In the genomic region with DNA sequence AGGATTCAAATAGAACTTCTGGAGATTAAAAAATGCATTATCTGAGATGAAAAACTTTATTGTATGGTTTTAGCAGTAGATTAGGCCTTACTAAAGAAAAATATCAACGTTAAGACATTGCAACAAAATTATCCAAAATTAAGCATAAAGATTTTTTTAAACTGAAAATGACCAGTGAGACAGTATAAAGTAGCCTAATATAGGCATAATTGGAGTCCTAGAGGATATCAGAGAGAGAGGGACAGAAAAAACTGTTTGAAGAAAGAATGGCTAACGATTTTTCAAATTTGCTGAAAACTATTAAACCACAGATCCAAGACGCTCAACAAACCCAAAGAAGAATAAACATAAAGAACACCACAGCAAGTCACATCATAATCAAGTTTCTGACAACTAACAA, we compare ENCODE assay signal across 33 cellular contexts.
DNase-seq lines count a peak whose midpoint lies in the region; ATAC-seq, FAIRE-seq and TF ChIP-seq lines count a peak whose summit lies in the region.
"Had no signal": no experiment of that assay in that cellular context is flagged by ENCODE, and none has a peak within 500 bp of the region (broad histone marks: within the 10 kb centered on the region; RNA-seq: fewer than 3 reads in every experiment).

No MANE protein-coding gene starts in this region.

- DNase-seq in K562 (ENCODE audit: extremely low read depth in 1 of 4, low spot score in 3 of 4) (no peak), endodermal cell (no peak), DMS53 (lab: John Stamatoyannopoulos, UW) (no peak), Caco-2 (no peak), globus pallidus (ENCODE audit: low spot score) (no peak)
- DNase-seq: 8988T; ACHN; AML-193; BE2C; C1 segment of cervical spinal cord; Calu3; CD4-positive, alpha-beta memory T cell; CD4-positive, alpha-beta T cell; CD4-positive, CD25-positive, alpha-beta regulatory T cell; CD8-positive, alpha-beta memory T cell; CD8-positive, alpha-beta T cell; COR-L47; DMS 273 treated with DMSO at 0.1 percent for 48 hours; DMS153; DMS79; DMS79 treated with DMSO at 0.1 percent for 48 hours; DND-41; EL had no signal

- no peaks in the 10 kb centered on the region for H3K9me1 ChIP-seq in K562 (ENCODE audit: control insufficient read depth, insufficient read depth, low read length)

- in situ Hi-C loops in K562 (cut with MboI): no loop called here

- no peak overlapping the region for H3K27ac Mint-ChIP-seq in endodermal cell
- H3K27ac Mint-ChIP-seq in Caco-2 (ENCODE audit: unreplicated experiment): no peak overlapping the region
- H3K27ac Mint-ChIP-seq: B cell; CD14-positive monocyte; CD4-positive, alpha-beta T cell; CD4-positive, CD25-positive, alpha-beta regulatory T cell; CD8-positive, alpha-beta T cell had no signal

- H3K27me3 Mint-ChIP-seq in endodermal cell (ENCODE audit: insufficient read depth) (peaks cover 2% of the 10 kb centered on the region), Caco-2 (ENCODE audit: insufficient read depth, unreplicated experiment) (no peaks in the 10 kb centered on the region)
- H3K27me3 Mint-ChIP-seq: CD4-positive, alpha-beta memory T cell; CD4-positive, alpha-beta T cell; CD4-positive, CD25-positive, alpha-beta regulatory T cell had no signal

- no peak for TF ChIP-seq POLR2A in K562 (conservative IDR thresholded peaks at IDR 0.05)

- no peaks in the 10 kb centered on the region for H3K27me3 ChIP-seq in K562 (ENCODE audit: control insufficient read depth in 2 of 2, insufficient read depth in 2 of 2, low read length in 2 of 2)
- no peaks in the 10 kb centered on the region for H3K27me3 ChIP-seq in endodermal cell (ENCODE audit: control insufficient read depth, insufficient read depth, low read length, poor library complexity, severe bottlenecking)
- H3K27me3 ChIP-seq in Caco-2 (replicated peaks; ENCODE audit: control insufficient read depth, insufficient read depth, low read length): no peaks in the 10 kb centered on the region
- H3K27me3 ChIP-seq: BE2C; BLaER1; BLaER1 treated with 17β-estradiol and CSF1 and Interleukin-3, amounts not matched to agents 10 nM and 100 nM had no signal

- TF ChIP-seq CTCF in HEK293 (tag by site-specific recombination; IDR thresholded peaks at IDR 0.05) (no peak), K562 (IDR thresholded peaks at IDR 0.05 in 2 of 3, conservative IDR thresholded peaks at IDR 0.05 in 1 of 3; ENCODE audit: insufficient read depth in 2 of 3, low read depth in 1 of 3, low read length in 3 of 3) (no peak), endodermal cell (conservative IDR thresholded peaks at IDR 0.05) (no peak), Caco-2 (IDR thresholded peaks at IDR 0.05; ENCODE audit: insufficient read depth in 1 of 2, low read depth in 1 of 2, low read length in 1 of 2, severe bottlenecking in 1 of 2, unreplicated experiment in 1 of 2) (no peak)

- H3K36me3 ChIP-seq in HEK293 (ENCODE audit: control insufficient read depth in 2 of 2, insufficient read depth in 1 of 2, low read length in 2 of 2): no peaks in the 10 kb centered on the region
- H3K36me3 ChIP-seq in K562 (ENCODE audit: control insufficient read depth, insufficient read depth, low read length): no peaks in the 10 kb centered on the region
- H3K36me3 ChIP-seq in endodermal cell (ENCODE audit: control insufficient read depth, insufficient read depth, low read length): no peaks in the 10 kb centered on the region
- no peaks in the 10 kb centered on the region for H3K36me3 ChIP-seq in Caco-2 (ENCODE audit: control insufficient read depth, insufficient read depth, low read length)
- H3K36me3 ChIP-seq: BE2C, BLaER1 had no signal

- intact Hi-C loops in K562 (cut with micrococcal nuclease): no loop called here
- intact Hi-C loops in Caco-2 (cut with micrococcal nuclease; ENCODE audit: unreplicated experiment): no loop called here

- H3K4me1 ChIP-seq in HEK293 (ENCODE audit: control insufficient read depth, insufficient read depth, low read length): no peaks in the 10 kb centered on the region
- no peaks in the 10 kb centered on the region; a peak in 1 of 5 replicates for H3K4me1 ChIP-seq in K562 (replicated peaks in 1 of 2; ENCODE audit: control insufficient read depth in 2 of 2, insufficient read depth in 2 of 2, low read length in 2 of 2)
- H3K4me1 ChIP-seq in endodermal cell (ENCODE audit: control insufficient read depth, insufficient read depth, low read length): no peaks in the 10 kb centered on the region
- H3K4me1 ChIP-seq in Caco-2: no peaks in the 10 kb centered on the region
- H3K4me1 ChIP-seq: A549, BE2C had no signal

- H3K4me3 ChIP-seq in HEK293 (ENCODE audit: low read depth, low read length) (no peak overlapping the region), K562 (no peak overlapping the region), endodermal cell (ENCODE audit: low read length) (peak overlapping the region; percentile 51), Caco-2 (ENCODE audit: low read depth, low read length) (no peak overlapping the region)
- H3K4me3 ChIP-seq: A549; BLaER1; BLaER1 treated with 17β-estradiol and CSF1 and Interleukin-3, amounts not matched to agents 10 nM and 100 nM had no signal

- H4K20me1 ChIP-seq in K562 (replicated peaks; ENCODE audit: control insufficient read depth, insufficient read depth, low read length): no peaks in the 10 kb centered on the region
- H4K20me1 ChIP-seq: BLaER1; BLaER1 treated with 17β-estradiol and CSF1 and Interleukin-3, amounts not matched to agents 10 nM and 100 nM had no signal

- H3K4me2 ChIP-seq in K562 (ENCODE audit: insufficient read depth, low read length): no peak overlapping the region
- H3K4me2 ChIP-seq: A549; BLaER1; BLaER1 treated with 17β-estradiol and CSF1 and Interleukin-3, amounts not matched to agents 10 nM and 100 nM had no signal

- H3K4me1 Mint-ChIP-seq in endodermal cell: peaks cover 3% of the 10 kb centered on the region
- peaks cover 6% of the 10 kb centered on the region for H3K4me1 Mint-ChIP-seq in Caco-2 (ENCODE audit: low read depth, unreplicated experiment)
- H3K4me1 Mint-ChIP-seq: B cell; CD14-positive monocyte; CD4-positive, CD25-positive, alpha-beta regulatory T cell; CD8-positive, alpha-beta memory T cell had no signal

- no peak for TF ChIP-seq EP300 in K562 (IDR thresholded peaks at IDR 0.05; ENCODE audit: low read length)

- 5% methylated on average over 3 of the region's 3 CpGs for WGBS in K562 (ENCODE audit: insufficient coverage, low coverage, missing lambda C conversion rate)
- WGBS in endodermal cell (ENCODE audit: insufficient coverage in 1 of 2, insufficient read length in 1 of 2), 2 experiments: 90% methylated on average over 2 of the region's 3 CpGs; no CpG with 5 or more reads in 1 of the 2 experiments

- H3K4me3 Mint-ChIP-seq in endodermal cell (no peak overlapping the region), Caco-2 (ENCODE audit: unreplicated experiment) (no peak overlapping the region)
- H3K4me3 Mint-ChIP-seq: B cell; CD14-positive monocyte; CD4-positive, alpha-beta memory T cell; CD4-positive, alpha-beta T cell; CD4-positive, CD25-positive, alpha-beta regulatory T cell; CD8-positive, alpha-beta memory T cell; CD8-positive, alpha-beta T cell had no signal

- no peak for ATAC-seq in K562
- ATAC-seq: A549; CD8-positive, alpha-beta T cell had no signal

- H3K9me3 ChIP-seq in HEK293 (ENCODE audit: control insufficient read depth, insufficient read depth, low read depth, low read length) (no peaks in the 10 kb centered on the region), K562 (replicated peaks; ENCODE audit: control insufficient read depth, insufficient read depth, low read depth, low read length) (no peaks in the 10 kb centered on the region; the same call in 1 of the 2 replicates), endodermal cell (ENCODE audit: control insufficient read depth, low read length) (peaks cover 40% of the 10 kb centered on the region), Caco-2 (peaks cover 17% of the 10 kb centered on the region)
- H3K9me3 ChIP-seq: BE2C had no signal

- H2AFZ ChIP-seq in K562 (ENCODE audit: low read depth, low read length): no peak overlapping the region

- CTCF ChIA-PET in HEK293 (lab: Yijun Ruan, JAX): no interaction called here
- CTCF ChIA-PET in K562 (lab: Yijun Ruan, JAX; ENCODE audit: low intra/inter-chr PET ratio): no interaction called here
- CTCF ChIA-PET in Caco-2 (lab: Charles Lee): no interaction called here

- H3K36me3 Mint-ChIP-seq in endodermal cell (ENCODE audit: low read depth): peaks cover 7% of the 10 kb centered on the region
- no peaks in the 10 kb centered on the region for H3K36me3 Mint-ChIP-seq in Caco-2 (ENCODE audit: insufficient read depth, unreplicated experiment)
- H3K36me3 Mint-ChIP-seq: CD14-positive monocyte; CD4-positive, alpha-beta memory T cell; CD4-positive, CD25-positive, alpha-beta regulatory T cell; CD8-positive, alpha-beta memory T cell; CD8-positive, alpha-beta T cell had no signal

- no peak overlapping the region for H3K27ac ChIP-seq in HEK293 (ENCODE audit: extremely low read depth, low read depth, low read length)
- no peak overlapping the region for H3K27ac ChIP-seq in K562 (ENCODE audit: extremely low read depth, low read depth, low read length)
- H3K27ac ChIP-seq in endodermal cell (ENCODE audit: low read depth, low read length): no peak overlapping the region
- H3K27ac ChIP-seq: 22Rv1; A549; BLaER1; BLaER1 treated with 17β-estradiol and CSF1 and Interleukin-3, amounts not matched to agents 10 nM and 100 nM; C4-2B had no signal

- no peak overlapping the region for H3K9ac ChIP-seq in K562 (ENCODE audit: insufficient read depth in 1 of 2, low read depth in 2 of 2, low read length in 2 of 2)
- H3K9ac ChIP-seq in endodermal cell (ENCODE audit: extremely low read depth, low read length, poor library complexity, severe bottlenecking): no peak overlapping the region
- H3K9ac ChIP-seq: BLaER1; BLaER1 treated with 17β-estradiol and CSF1 and Interleukin-3, amounts not matched to agents 10 nM and 100 nM had no signal

- peak; percentile 37 for FAIRE-seq in K562 (lab: Jason Lieb, UNC)
- FAIRE-seq: A204.1, A549, D721Med had no signal

- POLR2A ChIA-PET in HEK293 (lab: Yijun Ruan, JAX) (no interaction called here), K562 (lab: Yijun Ruan, JAX) (interaction anchor here (0.9 kb wide), 1 partner anchor 10 kb away, joined by 5 read pairs; no protein-coding TSS in a partner anchor), Caco-2 (lab: Charles Lee) (no interaction called here)

- TF ChIP-seq RAD21 in K562 (CRISPR knock-in tag; conservative IDR thresholded peaks at IDR 0.05 in 1 of 2, IDR thresholded peaks at IDR 0.05 in 1 of 2): no peak

- H3K9me3 Mint-ChIP-seq in endodermal cell (peaks cover 42% of the 10 kb centered on the region), Caco-2 (ENCODE audit: unreplicated experiment) (peaks cover 39% of the 10 kb centered on the region)
- H3K9me3 Mint-ChIP-seq: CD8-positive, alpha-beta T cell had no signal

- H3K79me2 ChIP-seq in K562 (ENCODE audit: control insufficient read depth, insufficient read depth, low read length): no peaks in the 10 kb centered on the region

- no TSS peak for BruUV-seq in K562 (replicated peaks; lab: Mats Ljungman, UMichigan)
- no TSS peak for BruUV-seq in Caco-2 (replicated peaks; lab: Mats Ljungman, UMichigan)

TF ChIP-seq in HEK293, 187 proteins besides CTCF, POLR2A, EP300 and RAD21:
- TF ChIP-seq ZNF133 (tag by site-specific recombination; IDR thresholded peaks at IDR 0.05) (peak; percentile 91), ZFP3 (tag by site-specific recombination; IDR thresholded peaks at IDR 0.05; ENCODE audit: low read depth) (no peak)

TF ChIP-seq in K562, 482 proteins besides CTCF, POLR2A, EP300 and RAD21 (continues in another document):
- TF ChIP-seq CHD4 (IDR thresholded peaks at IDR 0.05; ENCODE audit: insufficient read depth, insufficient replicate concordance, low read depth, low read length, poor library complexity, severe bottlenecking): no peak

Comparison
In these comparisons a context has a peak if more than half of its experiments do, and no peak if none do; other contexts are left out.
1. Of the 44 proteins assayed by ChIP-seq in both K562 and HEK293: peak only in K562: none; only in HEK293: ZNF133; in both: none; in neither: 43.